ENCODE assay signal across 1 cellular context in the genomic region with DNA sequence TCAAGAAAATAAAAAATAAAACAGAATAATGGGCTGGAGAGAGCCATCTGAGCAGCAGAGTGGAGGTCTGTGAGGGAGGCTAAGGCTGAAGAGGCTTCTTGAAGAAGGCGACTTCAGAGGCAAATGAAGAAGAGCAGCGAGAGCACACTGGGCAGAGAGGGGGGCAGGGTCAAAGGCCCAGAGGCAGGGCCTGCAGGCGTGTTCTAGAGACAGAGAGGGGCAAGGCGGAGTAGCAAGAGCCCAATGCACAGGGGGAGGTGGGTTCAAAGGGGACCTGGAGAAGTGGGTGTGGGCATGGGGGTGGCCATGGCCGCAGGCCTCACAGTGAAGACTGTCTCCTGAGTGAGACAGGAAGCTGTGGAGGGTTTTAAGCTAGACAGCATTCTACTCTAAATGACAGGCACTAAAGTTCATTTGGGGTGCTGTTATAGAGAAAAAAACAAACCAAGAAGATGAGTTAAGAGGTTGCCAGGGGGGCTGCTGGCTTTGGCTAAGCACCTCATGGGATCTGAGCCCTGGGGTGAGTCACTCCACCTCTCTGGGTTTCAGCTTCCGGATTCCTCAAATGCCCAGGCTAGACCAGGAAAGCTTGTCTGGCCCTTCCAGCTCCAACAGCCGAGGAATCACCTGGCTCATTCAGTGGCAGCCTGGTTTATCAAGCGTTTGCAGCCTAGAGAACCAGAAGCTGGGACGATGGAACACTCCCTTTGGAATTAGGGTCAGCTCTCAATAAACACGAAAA.
TF ChIP-seq lines count a peak whose summit lies in the region.

No MANE protein-coding gene starts in this region.

TF ChIP-seq in SK-N-SH, 30 proteins besides CTCF, POLR2A, EP300 and RAD21 (continued from another document):
- TF ChIP-seq, protein P1, sequence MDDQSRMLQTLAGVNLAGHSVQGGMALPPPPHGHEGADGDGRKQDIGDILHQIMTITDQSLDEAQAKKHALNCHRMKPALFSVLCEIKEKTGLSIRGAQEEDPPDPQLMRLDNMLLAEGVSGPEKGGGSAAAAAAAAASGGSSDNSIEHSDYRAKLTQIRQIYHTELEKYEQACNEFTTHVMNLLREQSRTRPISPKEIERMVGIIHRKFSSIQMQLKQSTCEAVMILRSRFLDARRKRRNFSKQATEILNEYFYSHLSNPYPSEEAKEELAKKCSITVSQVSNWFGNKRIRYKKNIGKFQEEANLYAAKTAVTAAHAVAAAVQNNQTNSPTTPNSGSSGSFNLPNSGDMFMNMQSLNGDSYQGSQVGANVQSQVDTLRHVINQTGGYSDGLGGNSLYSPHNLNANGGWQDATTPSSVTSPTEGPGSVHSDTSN (IDR thresholded peaks at IDR 0.05): no peak
- TF ChIP-seq RCOR1 (IDR thresholded peaks at IDR 0.05; ENCODE audit: low read length) (no peak), MEF2A (IDR thresholded peaks at IDR 0.05; ENCODE audit: borderline replicate concordance, low read depth) (no peak), GATA2 (CRISPR knock-in tag; IDR thresholded peaks at IDR 0.05) (no peak), FOXJ3 (CRISPR knock-in tag; IDR thresholded peaks at IDR 0.05) (no peak), EZH2phosphoT487 (IDR thresholded peaks at IDR 0.05; ENCODE audit: borderline replicate concordance, low read depth) (no peak), SMC3 (IDR thresholded peaks at IDR 0.05; ENCODE audit: low read depth, low read length) (no peak)
- TF ChIP-seq, protein P2, sequence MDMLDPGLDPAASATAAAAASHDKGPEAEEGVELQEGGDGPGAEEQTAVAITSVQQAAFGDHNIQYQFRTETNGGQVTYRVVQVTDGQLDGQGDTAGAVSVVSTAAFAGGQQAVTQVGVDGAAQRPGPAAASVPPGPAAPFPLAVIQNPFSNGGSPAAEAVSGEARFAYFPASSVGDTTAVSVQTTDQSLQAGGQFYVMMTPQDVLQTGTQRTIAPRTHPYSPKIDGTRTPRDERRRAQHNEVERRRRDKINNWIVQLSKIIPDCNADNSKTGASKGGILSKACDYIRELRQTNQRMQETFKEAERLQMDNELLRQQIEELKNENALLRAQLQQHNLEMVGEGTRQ (IDR thresholded peaks at IDR 0.05; ENCODE audit: borderline replicate concordance, low read depth, low read length): no peak
- TF ChIP-seq, protein P3, sequence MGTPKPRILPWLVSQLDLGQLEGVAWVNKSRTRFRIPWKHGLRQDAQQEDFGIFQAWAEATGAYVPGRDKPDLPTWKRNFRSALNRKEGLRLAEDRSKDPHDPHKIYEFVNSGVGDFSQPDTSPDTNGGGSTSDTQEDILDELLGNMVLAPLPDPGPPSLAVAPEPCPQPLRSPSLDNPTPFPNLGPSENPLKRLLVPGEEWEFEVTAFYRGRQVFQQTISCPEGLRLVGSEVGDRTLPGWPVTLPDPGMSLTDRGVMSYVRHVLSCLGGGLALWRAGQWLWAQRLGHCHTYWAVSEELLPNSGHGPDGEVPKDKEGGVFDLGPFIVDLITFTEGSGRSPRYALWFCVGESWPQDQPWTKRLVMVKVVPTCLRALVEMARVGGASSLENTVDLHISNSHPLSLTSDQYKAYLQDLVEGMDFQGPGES (IDR thresholded peaks at IDR 0.05; ENCODE audit: low read depth, low read length): no peak
- TF ChIP-seq, protein P4, sequence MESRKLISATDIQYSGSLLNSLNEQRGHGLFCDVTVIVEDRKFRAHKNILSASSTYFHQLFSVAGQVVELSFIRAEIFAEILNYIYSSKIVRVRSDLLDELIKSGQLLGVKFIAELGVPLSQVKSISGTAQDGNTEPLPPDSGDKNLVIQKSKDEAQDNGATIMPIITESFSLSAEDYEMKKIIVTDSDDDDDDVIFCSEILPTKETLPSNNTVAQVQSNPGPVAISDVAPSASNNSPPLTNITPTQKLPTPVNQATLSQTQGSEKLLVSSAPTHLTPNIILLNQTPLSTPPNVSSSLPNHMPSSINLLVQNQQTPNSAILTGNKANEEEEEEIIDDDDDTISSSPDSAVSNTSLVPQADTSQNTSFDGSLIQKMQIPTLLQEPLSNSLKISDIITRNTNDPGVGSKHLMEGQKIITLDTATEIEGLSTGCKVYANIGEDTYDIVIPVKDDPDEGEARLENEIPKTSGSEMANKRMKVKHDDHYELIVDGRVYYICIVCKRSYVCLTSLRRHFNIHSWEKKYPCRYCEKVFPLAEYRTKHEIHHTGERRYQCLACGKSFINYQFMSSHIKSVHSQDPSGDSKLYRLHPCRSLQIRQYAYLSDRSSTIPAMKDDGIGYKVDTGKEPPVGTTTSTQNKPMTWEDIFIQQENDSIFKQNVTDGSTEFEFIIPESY (IDR thresholded peaks at IDR 0.05; ENCODE audit: borderline replicate concordance, low read depth): no peak
